8 cellular contexts compared by ENCODE assay signal in the genomic region with DNA sequence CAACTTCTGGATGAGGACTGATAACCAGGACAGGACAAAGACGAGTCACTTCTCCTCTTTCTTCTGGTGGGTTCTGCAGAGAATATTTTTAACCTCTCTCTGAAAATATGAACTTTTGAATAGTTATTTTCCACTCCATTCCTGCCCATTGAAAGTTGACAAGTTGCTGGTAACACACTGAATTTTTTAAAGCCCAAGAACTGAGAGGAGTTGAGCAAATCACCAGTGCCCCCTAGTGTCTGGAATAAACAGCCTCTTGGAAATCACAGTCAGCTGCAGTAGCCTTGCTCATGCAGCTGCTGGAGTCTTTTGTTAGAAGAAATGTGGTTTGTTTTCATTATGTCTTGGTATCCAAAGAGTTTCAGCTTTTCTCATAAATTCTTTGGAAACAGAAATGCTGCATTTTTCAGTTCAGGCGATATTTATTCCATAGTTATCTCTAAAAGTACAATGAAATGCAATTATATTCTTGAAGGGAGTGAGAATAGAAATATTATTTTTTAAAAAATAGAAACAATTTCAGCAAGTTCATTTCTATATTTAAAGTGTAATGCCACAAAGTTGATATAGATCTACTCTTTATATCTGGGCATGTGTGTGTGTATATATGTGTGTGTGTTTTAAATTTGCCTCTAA.
DNase-seq lines count a peak whose midpoint lies in the region; ATAC-seq, FAIRE-seq and TF ChIP-seq lines count a peak whose summit lies in the region.

No MANE protein-coding gene starts in this region.

- no peak overlapping the region for H3K4me2 ChIP-seq in Karpas-422 (ENCODE audit: low read depth, low read length, poor library complexity, severe bottlenecking)

- WGBS in testis, 2 donors = 32 to 35% methylated on average over 2 of the region's 2 CpGs

- H2AFZ ChIP-seq in Karpas-422 (ENCODE audit: low read length) = no peak overlapping the region

- H3K4me1 ChIP-seq in Karpas-422 (ENCODE audit: low read length) = no peaks in the 10 kb centered on the region
- H3K4me1 ChIP-seq in testis = no peaks in the 10 kb centered on the region

- H3K79me2 ChIP-seq in Karpas-422 (ENCODE audit: low read length) = no peaks in the 10 kb centered on the region

- intact Hi-C loops in testis (cut with DNase I; ENCODE audit: low total_unique reads) = no loop called here

- peaks cover 22 to 42% of the 10 kb centered on the region in 2 donors for H3K36me3 Mint-ChIP-seq in activated T-cell treated with anti-CD3 and anti-CD28 coated beads, Interleukin-2, amount 50 U/mL, for 72 hours (ENCODE audit: insufficient read depth in 2 of 2)

- H4K20me1 ChIP-seq in Karpas-422 (ENCODE audit: insufficient read depth, low read depth, low read length) = no peaks in the 10 kb centered on the region

- H3K9me3 ChIP-seq in Karpas-422 (ENCODE audit: low read length) (no peaks in the 10 kb centered on the region), testis (no peaks in the 10 kb centered on the region)

- H3K27me3 Mint-ChIP-seq in activated T-cell treated with anti-CD3 and anti-CD28 coated beads, Interleukin-2, amount 50 U/mL, for 72 hours (ENCODE audit: low read depth) = no peaks in the 10 kb centered on the region

- no peaks in the 10 kb centered on the region for H3K36me3 ChIP-seq in Karpas-422 (ENCODE audit: insufficient read depth, low read length)
- no peaks in the 10 kb centered on the region for H3K36me3 ChIP-seq in testis (ENCODE audit: low read depth, missing control alignments)

- H3K9me2 ChIP-seq in Karpas-422 (replicated peaks; ENCODE audit: insufficient read depth, low read length) = no peaks in the 10 kb centered on the region

- TF ChIP-seq POLR2A in testis (IDR thresholded peaks at IDR 0.05) = no peak

- H3K4me3 ChIP-seq in Karpas-422 (ENCODE audit: low read length) = no peak overlapping the region
- H3K4me3 ChIP-seq in testis = no peak overlapping the region

- H3K27ac Mint-ChIP-seq in activated T-cell treated with anti-CD3 and anti-CD28 coated beads, Interleukin-2, amount 50 U/mL, for 72 hours = peak overlapping the region; percentile 85

- ATAC-seq in GM21529 (IDR thresholded peaks at IDR 0.05; ENCODE audit: unreplicated experiment) = peak; percentile 89
- peak; percentile 78 to 83 for ATAC-seq in activated T-cell treated with anti-CD3 and anti-CD28 coated beads, Interleukin-2, amount 50 U/mL, for 72 hours (replicated peaks in 1 of 2)

- H3K4me3 Mint-ChIP-seq in activated T-cell treated with anti-CD3 and anti-CD28 coated beads, Interleukin-2, amount 50 U/mL, for 72 hours = peak overlapping the region; percentile 33 to 50

- H3K9me3 Mint-ChIP-seq in activated T-cell treated with anti-CD3 and anti-CD28 coated beads, Interleukin-2, amount 50 U/mL, for 72 hours = peaks cover 12 to 15% of the 10 kb centered on the region in 2 donors

- peak; percentile 80 for FAIRE-seq in RCC 7860 (lab: Jason Lieb, UNC)

- H3K27ac ChIP-seq in Karpas-422 (ENCODE audit: low read length) (no peak overlapping the region), testis (no peak overlapping the region)

- no peaks in the 10 kb centered on the region for H3K27me3 ChIP-seq in Karpas-422 (ENCODE audit: low read length)
- no peaks in the 10 kb centered on the region for H3K27me3 ChIP-seq in testis

- H3K4me1 Mint-ChIP-seq in activated T-cell treated with anti-CD3 and anti-CD28 coated beads, Interleukin-2, amount 50 U/mL, for 72 hours (ENCODE audit: low read depth) = peaks cover 42% of the 10 kb centered on the region

- peak; percentile 90 for DNase-seq in DMS 273 (lab: John Stamatoyannopoulos, UW; ENCODE audit: unreplicated experiment)
- DNase-seq in Karpas-422 = peak; percentile 89
- peak; percentile 65 for DNase-seq in RCC 7860 (ENCODE audit: low spot score)
- DNase-seq in activated T-cell treated with anti-CD3 and anti-CD28 coated beads, Interleukin-2, amount 50 U/mL, for 72 hours = peak; percentile 64 to 75
- peak; percentile 89 for DNase-seq in fibroblast of the conjunctiva (ENCODE audit: low read depth)
- peak; percentile 45 for DNase-seq in occipital lobe (lab: John Stamatoyannopoulos, UW)
- peak; percentile 81 for DNase-seq in testis

- no peak overlapping the region for H3K9ac ChIP-seq in Karpas-422 (ENCODE audit: low read length)

- TF ChIP-seq CTCF in testis (IDR thresholded peaks at IDR 0.05) = peak; percentile 69 to 86 (median 79)
